ENCODE assay signal across 25 cellular contexts in the genomic region with DNA sequence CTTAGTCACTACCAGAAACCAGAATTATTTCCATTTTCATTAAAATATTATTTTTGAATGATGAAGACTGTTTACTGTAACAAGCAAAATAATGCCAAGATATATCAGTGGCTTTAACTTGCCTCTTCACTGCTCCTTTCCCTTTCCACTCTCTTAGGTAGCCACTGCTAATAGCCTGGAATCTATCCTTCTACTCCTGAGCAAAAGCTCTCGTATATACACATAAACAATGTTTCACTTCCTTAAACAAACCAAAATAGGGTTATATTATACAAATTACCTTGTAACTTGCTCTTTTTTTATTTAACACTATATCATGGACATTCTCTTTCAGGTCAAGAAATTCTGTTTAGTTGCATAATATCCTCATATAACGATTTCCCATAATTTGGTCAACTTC. TPM values are rescaled to one million over a fixed set of nuclear protein-coding genes. Genes with fewer than 3 reads are reported as not detected.
A peak's percentile ranks its signal among the peaks of the same experiment; 100 is the strongest.
DNase-seq lines count a peak whose midpoint lies in the region; ATAC-seq, FAIRE-seq and TF ChIP-seq lines count a peak whose summit lies in the region.
"Had no signal": no experiment of that assay in that cellular context is flagged by ENCODE, and none has a peak within 500 bp of the region (broad histone marks: within the 10 kb centered on the region; RNA-seq: fewer than 3 reads in every experiment).

No MANE protein-coding gene starts in this region.

- no peak for DNase-seq in activated naive CD4-positive, alpha-beta T cell treated with anti-CD3 and anti-CD28 coated beads, Interleukin-2, amount 10 ng/mL, durations not matched to agents 7 days and 5 days
- no peak for DNase-seq in activated naive CD4-positive, alpha-beta T cell (lab: John Stamatoyannopoulos, UW)
- DNase-seq in HL-60 (ENCODE audit: low read depth in 1 of 2, low spot score in 1 of 2) (no peak), GM12878 (ENCODE audit: low read depth, low spot score) (no peak), HuH-7.5 (ENCODE audit: low spot score) (no peak), substantia nigra (lab: John Stamatoyannopoulos, UW) (no peak)
- DNase-seq: ACHN; activated CD4-positive, alpha-beta T cell treated with anti-CD3 and anti-CD28 coated beads for 36 hours; activated CD8-positive, alpha-beta T cell treated with anti-CD3 and anti-CD28 coated beads, Interleukin-2, amount 10 ng/mL, durations not matched to agents 7 days and 5 days; activated naive CD4-positive, alpha-beta T cell treated with anti-CD3 and anti-CD28 coated beads, Interleukin-2, amount 50 U/mL, for 16 hours; amniotic stem cell; DMS53; GOT3; left ventricle myocardium inferior; naive thymus-derived CD4-positive, alpha-beta T cell; NCI-H1092 treated with DMSO at 0.1 percent for 48 hours; NCI-H187 treated with DMSO at 0.1 percent for 48 hours; NCI-H526; tibial artery had no signal

- TF ChIP-seq POLR2A in GM12878 (IDR thresholded peaks at IDR 0.05; ENCODE audit: low read depth, low read length): no peak

- peaks cover 17% of the 10 kb centered on the region for H3K4me1 Mint-ChIP-seq in activated naive CD4-positive, alpha-beta T cell treated with anti-CD3 and anti-CD28 coated beads, Interleukin-2, amount 10 ng/mL, durations not matched to agents 7 days and 5 days

- no peak overlapping the region for H3K4me2 ChIP-seq in GM12878 (ENCODE audit: control insufficient read depth, insufficient read depth)

- BruUV-seq in GM12878 (replicated peaks; lab: Mats Ljungman, UMichigan): no TSS peak

- TF ChIP-seq RAD21 in GM12878 (IDR thresholded peaks at IDR 0.05; ENCODE audit: insufficient read depth, low read depth, low read length): no peak

- no peaks in the 10 kb centered on the region for H3K9me3 Mint-ChIP-seq in activated naive CD4-positive, alpha-beta T cell treated with anti-CD3 and anti-CD28 coated beads, Interleukin-2, amount 10 ng/mL, durations not matched to agents 7 days and 5 days
- H3K9me3 Mint-ChIP-seq: mesothelial cell of epicardium; naive thymus-derived CD4-positive, alpha-beta T cell; stimulated activated naive CD8-positive, alpha-beta T cell treated with anti-CD3 and anti-CD28 coated beads, Interleukin-15, Interleukin-2, amounts not matched to agents 100 ng/mL and 50 ng/mL, for 24 hours; T-helper 1 cell treated with Interleukin-12 subunit alpha and Interleukin-12 subunit beta and Interleukin-4 antibody, amounts not matched to agents 30 μg/mL and 1 μg/mL, for 36 hours had no signal

- H3K79me2 ChIP-seq in GM12878 (ENCODE audit: control insufficient read depth, insufficient read depth, low read length): no peaks in the 10 kb centered on the region; the same call in 1 of the 2 replicates

- H3K27ac ChIP-seq in HL-60 (replicated peaks) (peak overlapping the region; percentile 28), GM12878 (ENCODE audit: control insufficient read depth, insufficient read depth) (no peak overlapping the region), substantia nigra (ENCODE audit: low read depth, low read length, poor library complexity, severe bottlenecking) (no peak overlapping the region)
- H3K27ac ChIP-seq: epithelial cell of prostate, left ventricle myocardium inferior, tibial artery had no signal

- TF ChIP-seq CTCF in HL-60 (IDR thresholded peaks at IDR 0.05; ENCODE audit: insufficient read depth, low read length): no peak
- no peak for TF ChIP-seq CTCF in GM12878 (IDR thresholded peaks at IDR 0.05 in 2 of 3, conservative IDR thresholded peaks at IDR 0.05 in 1 of 3; ENCODE audit: control insufficient read depth in 2 of 3, extremely low read depth in 1 of 3, insufficient read depth in 1 of 3, low read depth in 3 of 3, low read length in 3 of 3)

- SMC1A ChIA-PET in GM12878 (lab: Charles Lee; ENCODE audit: uncharacterized antibody, unreplicated experiment): no interaction called here

- no peaks in the 10 kb centered on the region for H4K20me1 ChIP-seq in GM12878 (ENCODE audit: control insufficient read depth, insufficient read depth)

- H3K9ac ChIP-seq in GM12878 (ENCODE audit: control insufficient read depth, insufficient read depth, low read length): no peak overlapping the region

- peaks cover 59% of the 10 kb centered on the region for H3K36me3 Mint-ChIP-seq in activated naive CD4-positive, alpha-beta T cell treated with anti-CD3 and anti-CD28 coated beads, Interleukin-2, amount 10 ng/mL, durations not matched to agents 7 days and 5 days

- H3K4me1 ChIP-seq in GM12878 (ENCODE audit: control insufficient read depth, insufficient read depth, low read length): peaks cover 5% of the 10 kb centered on the region; the same call in 1 of the 2 replicates

- RAD21 ChIA-PET in GM12878 (lab: Charles Lee; ENCODE audit: unreplicated experiment): no interaction called here

- H3K27me3 Mint-ChIP-seq in activated naive CD4-positive, alpha-beta T cell treated with anti-CD3 and anti-CD28 coated beads, Interleukin-2, amount 10 ng/mL, durations not matched to agents 7 days and 5 days: no peaks in the 10 kb centered on the region
- H3K27me3 Mint-ChIP-seq: activated CD4-positive, alpha-beta T cell treated with anti-CD3 and anti-CD28 coated beads for 36 hours; naive thymus-derived CD4-positive, alpha-beta T cell; stimulated activated naive CD8-positive, alpha-beta T cell treated with anti-CD3 and anti-CD28 coated beads, Interleukin-15, Interleukin-2, amounts not matched to agents 100 ng/mL and 50 ng/mL, for 24 hours had no signal

- no peak for FAIRE-seq in GM12878 (lab: Jason Lieb, UNC)

- no peak overlapping the region for H3K4me3 Mint-ChIP-seq in activated naive CD4-positive, alpha-beta T cell treated with anti-CD3 and anti-CD28 coated beads, Interleukin-2, amount 10 ng/mL, durations not matched to agents 7 days and 5 days
- H3K4me3 Mint-ChIP-seq: activated CD4-positive, alpha-beta T cell treated with anti-CD3 and anti-CD28 coated beads for 36 hours; activated CD8-positive, alpha-beta T cell treated with anti-CD3 and anti-CD28 coated beads, Interleukin-2, amount 10 ng/mL, durations not matched to agents 7 days and 5 days; mesothelial cell of epicardium; naive thymus-derived CD4-positive, alpha-beta T cell; stimulated activated naive CD8-positive, alpha-beta T cell treated with anti-CD3 and anti-CD28 coated beads, Interleukin-15, Interleukin-2, amounts not matched to agents 100 ng/mL and 50 ng/mL, for 24 hours; T-helper 1 cell treated with Interleukin-12 subunit alpha and Interleukin-12 subunit beta and Interleukin-4 antibody, amounts not matched to agents 30 μg/mL and 1 μg/mL, for 36 hours had no signal

- no peak overlapping the region for H2AFZ ChIP-seq in GM12878 (ENCODE audit: control insufficient read depth, low read depth, low read length)

- ATAC-seq in GM12878: peak; percentile 64
- ATAC-seq in GM18520 (IDR thresholded peaks at IDR 0.05; ENCODE audit: unreplicated experiment): no peak
- ATAC-seq in GM19035 (IDR thresholded peaks at IDR 0.05; ENCODE audit: unreplicated experiment): no peak
- ATAC-seq: activated CD4-positive, alpha-beta T cell treated with anti-CD3 and anti-CD28 coated beads for 36 hours; activated CD8-positive, alpha-beta T cell treated with anti-CD3 and anti-CD28 coated beads, Interleukin-2, amount 10 ng/mL, durations not matched to agents 7 days and 5 days; naive thymus-derived CD4-positive, alpha-beta T cell had no signal

- H3K9me3 ChIP-seq in GM12878 (replicated peaks; ENCODE audit: control insufficient read depth, insufficient read depth, low read length): no peaks in the 10 kb centered on the region
- H3K9me3 ChIP-seq: left ventricle myocardium inferior, tibial artery had no signal

- no peak for TF ChIP-seq EP300 in GM12878 (IDR thresholded peaks at IDR 0.05; ENCODE audit: borderline replicate concordance in 1 of 2, control insufficient read depth in 1 of 2, low read depth in 2 of 2, low read length in 2 of 2)

- H3K4me3 ChIP-seq in HL-60 (replicated peaks; ENCODE audit: insufficient read depth, low read length): no peak overlapping the region
- H3K4me3 ChIP-seq in GM12878: no peak overlapping the region
- H3K4me3 ChIP-seq: left ventricle myocardium inferior, tibial artery had no signal

- H3K36me3 ChIP-seq in GM12878 (ENCODE audit: control insufficient read depth in 2 of 2, insufficient read depth in 2 of 2, low read length in 1 of 2): peaks cover 4 to 32% of the 10 kb centered on the region in 2 experiments; a peak in 3 of 4 replicates

- H3K27ac Mint-ChIP-seq in activated naive CD4-positive, alpha-beta T cell treated with anti-CD3 and anti-CD28 coated beads, Interleukin-2, amount 10 ng/mL, durations not matched to agents 7 days and 5 days: peak overlapping the region; percentile 31
- H3K27ac Mint-ChIP-seq: activated CD4-positive, alpha-beta T cell treated with anti-CD3 and anti-CD28 coated beads for 36 hours; stimulated activated naive CD8-positive, alpha-beta T cell treated with anti-CD3 and anti-CD28 coated beads, Interleukin-15, Interleukin-2, amounts not matched to agents 100 ng/mL and 50 ng/mL, for 24 hours; T-helper 1 cell treated with Interleukin-12 subunit alpha and Interleukin-12 subunit beta and Interleukin-4 antibody, amounts not matched to agents 30 μg/mL and 1 μg/mL, for 36 hours had no signal

- in situ Hi-C loops in GM12878 (cut with MboI): no loop called here

- POLR2A ChIA-PET in GM12878 (lab: Charles Lee): no interaction called here

- intact Hi-C loops in GM12878 (cut with micrococcal nuclease; ENCODE audit: unreplicated experiment): no loop called here

- 20% methylated on average over 2 of the region's 2 CpGs for WGBS in GM12878 (ENCODE audit: insufficient coverage, insufficient replicate concordance, low lambda C conversion rate, missing lambda C conversion rate)

- CTCF ChIA-PET in activated naive CD4-positive, alpha-beta T cell treated with anti-CD3 and anti-CD28 coated beads, Interleukin-2, amount 10 ng/mL, durations not matched to agents 7 days and 5 days (lab: Charles Lee): no interaction called here
- CTCF ChIA-PET in GM12878 (lab: Yijun Ruan, JAX): no interaction called here

- H3K27me3 ChIP-seq in HL-60 (ENCODE audit: insufficient read depth, poor library complexity, severe bottlenecking) (no peaks in the 10 kb centered on the region), GM12878 (replicated peaks in 1 of 2; ENCODE audit: control insufficient read depth in 2 of 2, insufficient read depth in 2 of 2, low read length in 1 of 2) (no peaks in the 10 kb centered on the region)
- H3K27me3 ChIP-seq: tibial artery had no signal

RNA-seq across cellular contexts. Expression of a gene that starts 20.8 kb away (rescaled TPM):
- 84.9 and 88.1 TPM in 2 replicates for total RNA-seq in GM12878 (2013; cell fraction: nucleolus; rRNA removed)
- total RNA-seq in GM12878 (2014; rRNA removed): 78.4 and 79.9 TPM in 2 replicates
- 81.4 and 88.8 TPM in 2 replicates for total RNA-seq in GM12878 (2014; rRNA removed; fragmentation: Illumina TruSeq; extraction: Trizol)
- 104 and 108 TPM in 2 replicates for total RNA-seq in GM12878 (2021)
- polyA plus RNA-seq in GM12878 (2011; ENCODE audit: low read depth): 51.0 TPM
- polyA plus RNA-seq in GM12878 (2011; rRNA removed): 89.6 and 105 TPM in 2 replicates
- polyA plus RNA-seq in GM12878 (2011; cell fraction: cytosol; rRNA removed): 71.9 and 76.2 TPM in 2 replicates
- 40.1 and 59.2 TPM in 2 replicates for polyA plus RNA-seq in GM12878 (2011; cell fraction: nucleus; rRNA removed)
- polyA plus RNA-seq in GM12878 (2012): 60.9 and 70.4 TPM in 2 replicates
- polyA plus RNA-seq in GM12878 (2014; fragmentation: Illumina TruSeq; extraction: Trizol): 120 and 136 TPM in 2 replicates
- 100 to 1,000 TPM in 1 of 2 experiments, 10 to 100 TPM in 1; 88.9 to 115 TPM for polyA plus RNA-seq in GM12878 (2014; fragmentation: Nextera tagmentation; extraction: Ambion mirVana)
- polyA plus RNA-seq in GM12878 (2014; rRNA removed): 73.5 and 86.5 TPM in 2 replicates
- polyA plus RNA-seq in GM12878 (2016; fragmentation: Nextera tagmentation; extraction: Ambion mirVana): 100 to 1,000 TPM; 137 to 149 TPM
- 67.1 and 77.4 TPM in 2 replicates for polyA minus RNA-seq in GM12878 (2011; rRNA and poly(A)+ RNA removed)
- polyA minus RNA-seq in GM12878 (2011; cell fraction: cytosol; rRNA and poly(A)+ RNA removed): 35.5 and 39.3 TPM in 2 replicates
- 23.0 and 32.3 TPM in 2 replicates for polyA minus RNA-seq in GM12878 (2011; cell fraction: nucleus; rRNA and poly(A)+ RNA removed)

RNA-seq across cellular contexts. Expression of a gene that starts 24.8 kb away (rescaled TPM):
- 20.4 and 20.5 TPM in 2 replicates for total RNA-seq in GM12878 (2013; cell fraction: nucleolus; rRNA removed)
- total RNA-seq in GM12878 (2014; rRNA removed) (58.1 and 72.0 TPM in 2 replicates), GM12878 (2014; rRNA removed; fragmentation: Illumina TruSeq; extraction: Trizol) (109 and 115 TPM in 2 replicates), GM12878 (2021) (64.5 and 67.7 TPM in 2 replicates)
- 27.1 TPM for polyA plus RNA-seq in GM12878 (2011; ENCODE audit: low read depth)
- polyA plus RNA-seq in GM12878 (2011; rRNA removed) (135 and 153 TPM in 2 replicates), GM12878 (2014; fragmentation: Illumina TruSeq; extraction: Trizol) (156 and 189 TPM in 2 replicates), GM12878 (2014; fragmentation: Nextera tagmentation; extraction: Ambion mirVana) (100 to 1,000 TPM; 156 to 162 TPM), GM12878 (2014; rRNA removed) (82.6 and 109 TPM in 2 replicates), GM12878 (2016; fragmentation: Nextera tagmentation; extraction: Ambion mirVana) (100 to 1,000 TPM; 170 to 180 TPM)
- 96.7 and 182 TPM in 2 replicates for polyA plus RNA-seq in GM12878 (2011; cell fraction: cytosol; rRNA removed)
- 68.0 and 72.7 TPM in 2 replicates for polyA plus RNA-seq in GM12878 (2011; cell fraction: nucleus; rRNA removed)
- polyA plus RNA-seq in GM12878 (2012): 36.4 and 44.6 TPM in 2 replicates
- 46.5 and 55.7 TPM in 2 replicates for polyA minus RNA-seq in GM12878 (2011; rRNA and poly(A)+ RNA removed)
- polyA minus RNA-seq in GM12878 (2011; cell fraction: cytosol; rRNA and poly(A)+ RNA removed): 17.9 and 20.1 TPM in 2 replicates
- polyA minus RNA-seq in GM12878 (2011; cell fraction: nucleus; rRNA and poly(A)+ RNA removed): 15.4 and 16.3 TPM in 2 replicates
